ENCODE assay signal across 8 cellular contexts in the genomic region with DNA sequence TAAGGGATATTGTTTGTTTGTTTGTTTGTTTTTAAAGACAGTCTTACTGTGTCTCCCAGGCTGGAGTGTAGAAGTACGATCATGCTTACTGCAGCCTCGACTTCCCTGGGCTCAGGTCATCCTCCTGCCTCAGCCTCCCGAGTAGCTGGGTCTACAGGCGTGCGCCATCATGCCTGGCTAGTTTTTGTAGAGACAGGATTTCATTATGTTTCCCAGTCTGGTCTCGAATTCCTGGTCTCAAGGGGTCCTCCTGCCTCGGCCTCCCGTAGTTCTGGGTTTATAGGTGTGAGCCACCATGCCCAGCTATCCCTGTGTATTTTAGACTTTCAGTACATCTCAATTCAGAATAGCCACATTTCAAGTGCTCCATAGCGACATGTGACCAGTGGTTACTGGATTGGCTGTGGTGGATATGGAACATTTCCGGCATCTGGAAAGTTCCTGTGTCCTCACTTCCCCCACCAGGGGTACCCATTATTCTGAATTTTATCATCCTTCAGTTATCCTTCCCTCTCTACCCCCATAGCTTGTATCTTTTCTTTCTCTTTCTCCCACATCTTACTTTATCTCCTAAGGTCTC.
DNase-seq lines count a peak whose midpoint lies in the region; ATAC-seq and TF ChIP-seq lines count a peak whose summit lies in the region.

No MANE protein-coding gene starts in this region.

- TF ChIP-seq EP300 in SK-N-SH (IDR thresholded peaks at IDR 0.05; ENCODE audit: borderline replicate concordance in 1 of 2, low read depth in 1 of 2, low read length in 1 of 2), result no peak

- H3F3A ChIP-seq in SK-N-SH (replicated peaks; ENCODE audit: insufficient read depth), result peaks cover 14% of the 10 kb centered on the region
- no peaks in the 10 kb centered on the region for H3F3A ChIP-seq in MM.1S (ENCODE audit: insufficient read depth, low read length)

- H2AFZ ChIP-seq in SK-N-SH (ENCODE audit: low read depth) (peak overlapping the region; percentile 93), MM.1S (ENCODE audit: low read length) (no peak overlapping the region), parathyroid adenoma (peak overlapping the region; percentile 100)

- WGBS in SK-N-SH (ENCODE audit: low lambda C conversion rate), result 83% methylated on average over 10 of the region's 10 CpGs

- no peak overlapping the region for H3K4me3 ChIP-seq in SK-N-SH (ENCODE audit: low read depth in 2 of 2, low read length in 1 of 2)
- no peak overlapping the region for H3K4me3 ChIP-seq in MM.1S (ENCODE audit: low read length)
- H3K4me3 ChIP-seq in parathyroid adenoma (ENCODE audit: low read depth, low read length), result no peak overlapping the region
- no peak overlapping the region for H3K4me3 ChIP-seq in BE2C (ENCODE audit: low read depth, low read length)

- DNase-seq in SK-N-SH (no peak), MM.1S (no peak), cerebellar cortex (ENCODE audit: low spot score) (peak; percentile 9), BE2C (no peak), NCI-H510A (lab: John Stamatoyannopoulos, UW) (no peak)

- H3K27me3 ChIP-seq in SK-N-SH (ENCODE audit: insufficient read depth) (no peaks in the 10 kb centered on the region), MM.1S (replicated peaks; ENCODE audit: insufficient read depth, low read length) (no peaks in the 10 kb centered on the region), parathyroid adenoma (ENCODE audit: control insufficient read depth, insufficient read depth, low read length) (no peaks in the 10 kb centered on the region), BE2C (no peaks in the 10 kb centered on the region)

- no peak for TF ChIP-seq RAD21 in SK-N-SH (IDR thresholded peaks at IDR 0.05; ENCODE audit: low read length)

- H3K36me3 ChIP-seq in SK-N-SH (replicated peaks in 1 of 2; ENCODE audit: control insufficient read depth in 1 of 2, insufficient read depth in 2 of 2, low read length in 1 of 2), result no peaks in the 10 kb centered on the region
- H3K36me3 ChIP-seq in MM.1S (replicated peaks; ENCODE audit: insufficient read depth, low read length), result no peaks in the 10 kb centered on the region
- no peaks in the 10 kb centered on the region for H3K36me3 ChIP-seq in parathyroid adenoma (ENCODE audit: control insufficient read depth, insufficient read depth, low read length)
- no peaks in the 10 kb centered on the region for H3K36me3 ChIP-seq in BE2C

- H3K27ac ChIP-seq in SK-N-SH (ENCODE audit: low read depth in 2 of 2, low read length in 1 of 2) (peak overlapping the region in 1 of 2 experiments; percentile 95; a peak in 1 of 4 replicates), MM.1S (ENCODE audit: low read length) (no peak overlapping the region), parathyroid adenoma (no peak overlapping the region)

- CTCF ChIA-PET in SK-N-SH (lab: Yijun Ruan, JAX), result no interaction called here

- H3K9me2 ChIP-seq in SK-N-SH (no peaks in the 10 kb centered on the region), MM.1S (replicated peaks; ENCODE audit: insufficient read depth, low read length) (no peaks in the 10 kb centered on the region)

- H3K9ac ChIP-seq in SK-N-SH, result no peak overlapping the region
- H3K9ac ChIP-seq in MM.1S (ENCODE audit: low read length), result no peak overlapping the region
- H3K9ac ChIP-seq in parathyroid adenoma, result no peak overlapping the region

- H3K4me1 ChIP-seq in SK-N-SH (ENCODE audit: control insufficient read depth in 1 of 2, insufficient read depth in 2 of 2, low read depth in 1 of 2, low read length in 1 of 2) (peaks cover 4 to 8% of the 10 kb centered on the region in 2 experiments; a peak in 2 of 4 replicates), MM.1S (ENCODE audit: low read length) (0 out of 2 replicates have a peak, but pooled peaks cover under 1% of the 10 kb centered on the region), parathyroid adenoma (peaks cover 6% of the 10 kb centered on the region), BE2C (peaks cover 4% of the 10 kb centered on the region; the same call in 1 of the 2 replicates)

- no peaks in the 10 kb centered on the region for H4K20me1 ChIP-seq in SK-N-SH (ENCODE audit: insufficient read depth)
- no peaks in the 10 kb centered on the region for H4K20me1 ChIP-seq in MM.1S (ENCODE audit: insufficient read depth, low read length)

- no peak for TF ChIP-seq CTCF in SK-N-SH (IDR thresholded peaks at IDR 0.05)
- TF ChIP-seq CTCF in MM.1S (IDR thresholded peaks at IDR 0.05; ENCODE audit: low read length), result no peak
- TF ChIP-seq CTCF in parathyroid adenoma (IDR thresholded peaks at IDR 0.05), result no peak
- no peak for TF ChIP-seq CTCF in BE2C (IDR thresholded peaks at IDR 0.05; ENCODE audit: low read depth, low read length)

- H3K4me2 ChIP-seq in SK-N-SH (peak overlapping the region; percentile 76; the same call in 1 of the 2 replicates), MM.1S (ENCODE audit: low read depth, low read length) (peak overlapping the region; percentile 50; the same call in 1 of the 2 replicates), parathyroid adenoma (ENCODE audit: low read length) (peak overlapping the region; percentile 96)

- H3K79me2 ChIP-seq in SK-N-SH (ENCODE audit: insufficient read depth) (peaks cover 3% of the 10 kb centered on the region; the same call in 1 of the 2 replicates), MM.1S (ENCODE audit: low read length) (no peaks in the 10 kb centered on the region), parathyroid adenoma (no peaks in the 10 kb centered on the region)

- POLR2A ChIA-PET in SK-N-SH (lab: Yijun Ruan, JAX), result no interaction called here

- H3K9me3 ChIP-seq in SK-N-SH (no peaks in the 10 kb centered on the region), MM.1S (replicated peaks; ENCODE audit: insufficient read depth, low read length) (no peaks in the 10 kb centered on the region), parathyroid adenoma (ENCODE audit: control insufficient read depth, low read length) (no peaks in the 10 kb centered on the region), BE2C (no peaks in the 10 kb centered on the region)

- ATAC-seq in SK-N-SH treated with all-trans-retinoic acid at 6 μM for 48 hours, result no peak
- no peak for ATAC-seq in HG02763 (IDR thresholded peaks at IDR 0.05; ENCODE audit: unreplicated experiment)

TF ChIP-seq in SK-N-SH, 30 proteins besides CTCF, POLR2A, EP300 and RAD21:
- peak; percentile 94 for TF ChIP-seq RFX5 (IDR thresholded peaks at IDR 0.05; ENCODE audit: low read length)
- TF ChIP-seq TCF12 (IDR thresholded peaks at IDR 0.05), result no peak
- TF ChIP-seq, protein P1, sequence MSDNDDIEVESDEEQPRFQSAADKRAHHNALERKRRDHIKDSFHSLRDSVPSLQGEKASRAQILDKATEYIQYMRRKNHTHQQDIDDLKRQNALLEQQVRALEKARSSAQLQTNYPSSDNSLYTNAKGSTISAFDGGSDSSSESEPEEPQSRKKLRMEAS (IDR thresholded peaks at IDR 0.05; ENCODE audit: low read depth), result no peak

TF ChIP-seq in SK-N-SH treated with all-trans-retinoic acid at 6 μM for 48 hours, 23 proteins besides CTCF, POLR2A, EP300 and RAD21 (continues in another document):
- TF ChIP-seq, protein P2, sequence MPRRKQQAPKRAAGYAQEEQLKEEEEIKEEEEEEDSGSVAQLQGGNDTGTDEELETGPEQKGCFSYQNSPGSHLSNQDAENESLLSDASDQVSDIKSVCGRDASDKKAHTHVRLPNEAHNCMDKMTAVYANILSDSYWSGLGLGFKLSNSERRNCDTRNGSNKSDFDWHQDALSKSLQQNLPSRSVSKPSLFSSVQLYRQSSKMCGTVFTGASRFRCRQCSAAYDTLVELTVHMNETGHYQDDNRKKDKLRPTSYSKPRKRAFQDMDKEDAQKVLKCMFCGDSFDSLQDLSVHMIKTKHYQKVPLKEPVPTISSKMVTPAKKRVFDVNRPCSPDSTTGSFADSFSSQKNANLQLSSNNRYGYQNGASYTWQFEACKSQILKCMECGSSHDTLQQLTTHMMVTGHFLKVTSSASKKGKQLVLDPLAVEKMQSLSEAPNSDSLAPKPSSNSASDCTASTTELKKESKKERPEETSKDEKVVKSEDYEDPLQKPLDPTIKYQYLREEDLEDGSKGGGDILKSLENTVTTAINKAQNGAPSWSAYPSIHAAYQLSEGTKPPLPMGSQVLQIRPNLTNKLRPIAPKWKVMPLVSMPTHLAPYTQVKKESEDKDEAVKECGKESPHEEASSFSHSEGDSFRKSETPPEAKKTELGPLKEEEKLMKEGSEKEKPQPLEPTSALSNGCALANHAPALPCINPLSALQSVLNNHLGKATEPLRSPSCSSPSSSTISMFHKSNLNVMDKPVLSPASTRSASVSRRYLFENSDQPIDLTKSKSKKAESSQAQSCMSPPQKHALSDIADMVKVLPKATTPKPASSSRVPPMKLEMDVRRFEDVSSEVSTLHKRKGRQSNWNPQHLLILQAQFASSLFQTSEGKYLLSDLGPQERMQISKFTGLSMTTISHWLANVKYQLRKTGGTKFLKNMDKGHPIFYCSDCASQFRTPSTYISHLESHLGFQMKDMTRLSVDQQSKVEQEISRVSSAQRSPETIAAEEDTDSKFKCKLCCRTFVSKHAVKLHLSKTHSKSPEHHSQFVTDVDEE (CRISPR knock-in tag; IDR thresholded peaks at IDR 0.05), result no peak
- TF ChIP-seq PPARA (CRISPR knock-in tag; IDR thresholded peaks at IDR 0.05; ENCODE audit: borderline replicate concordance), result no peak
- TF ChIP-seq SNAI2 (CRISPR knock-in tag; IDR thresholded peaks at IDR 0.05), result no peak
- no peak for TF ChIP-seq ZFP30 (CRISPR knock-in tag; IDR thresholded peaks at IDR 0.05)
- no peak for TF ChIP-seq CSDC2 (CRISPR knock-in tag; IDR thresholded peaks at IDR 0.05)
- TF ChIP-seq, protein P3, sequence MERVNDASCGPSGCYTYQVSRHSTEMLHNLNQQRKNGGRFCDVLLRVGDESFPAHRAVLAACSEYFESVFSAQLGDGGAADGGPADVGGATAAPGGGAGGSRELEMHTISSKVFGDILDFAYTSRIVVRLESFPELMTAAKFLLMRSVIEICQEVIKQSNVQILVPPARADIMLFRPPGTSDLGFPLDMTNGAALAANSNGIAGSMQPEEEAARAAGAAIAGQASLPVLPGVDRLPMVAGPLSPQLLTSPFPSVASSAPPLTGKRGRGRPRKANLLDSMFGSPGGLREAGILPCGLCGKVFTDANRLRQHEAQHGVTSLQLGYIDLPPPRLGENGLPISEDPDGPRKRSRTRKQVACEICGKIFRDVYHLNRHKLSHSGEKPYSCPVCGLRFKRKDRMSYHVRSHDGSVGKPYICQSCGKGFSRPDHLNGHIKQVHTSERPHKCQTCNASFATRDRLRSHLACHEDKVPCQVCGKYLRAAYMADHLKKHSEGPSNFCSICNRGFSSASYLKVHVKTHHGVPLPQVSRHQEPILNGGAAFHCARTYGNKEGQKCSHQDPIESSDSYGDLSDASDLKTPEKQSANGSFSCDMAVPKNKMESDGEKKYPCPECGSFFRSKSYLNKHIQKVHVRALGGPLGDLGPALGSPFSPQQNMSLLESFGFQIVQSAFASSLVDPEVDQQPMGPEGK (CRISPR knock-in tag; IDR thresholded peaks at IDR 0.05; ENCODE audit: borderline replicate concordance), result no peak
- no peak for TF ChIP-seq ESRRG (CRISPR knock-in tag; IDR thresholded peaks at IDR 0.05)
- no peak for TF ChIP-seq BACH2 (CRISPR knock-in tag; IDR thresholded peaks at IDR 0.05; ENCODE audit: borderline replicate concordance)
- no peak for TF ChIP-seq ZNF70 (CRISPR knock-in tag; IDR thresholded peaks at IDR 0.05)
- no peak for TF ChIP-seq GLIS3 (CRISPR knock-in tag; IDR thresholded peaks at IDR 0.05)
- TF ChIP-seq ZNF8 (CRISPR knock-in tag; IDR thresholded peaks at IDR 0.05), result no peak
- TF ChIP-seq RARB (CRISPR knock-in tag; IDR thresholded peaks at IDR 0.05), result no peak
- TF ChIP-seq ISL1 (CRISPR knock-in tag; IDR thresholded peaks at IDR 0.05), result no peak
